In the genomic region with DNA sequence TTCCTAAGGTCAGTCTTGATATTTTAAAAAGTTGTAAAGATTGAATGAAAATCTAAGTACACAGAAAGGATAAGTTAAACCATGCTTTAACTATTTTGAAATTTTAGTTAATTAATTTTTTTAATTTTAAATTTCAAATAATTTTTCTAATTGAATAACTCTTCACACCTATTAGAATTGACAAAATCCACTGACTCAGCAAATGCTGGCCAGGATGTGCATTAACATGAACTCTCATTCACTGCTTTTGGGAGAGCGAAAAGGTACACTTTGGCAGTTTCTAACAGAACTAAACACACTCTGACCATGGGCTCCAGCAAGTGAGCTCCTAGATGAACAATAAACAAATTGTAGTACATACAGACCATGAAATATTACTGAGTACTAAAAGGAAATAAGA, we compare ENCODE assay signal across 7 cellular contexts.
"Had no signal": no experiment of that assay in that cellular context is flagged by ENCODE, and none has a peak within 500 bp of the region (broad histone marks: within the 10 kb centered on the region; RNA-seq: fewer than 3 reads in every experiment).

No MANE protein-coding gene starts in this region.

- FAIRE-seq: H54 had no signal

- H2AFZ ChIP-seq: GM23248 had no signal

- H3K4me3 ChIP-seq: GM23248 had no signal

- H3K27ac ChIP-seq: GM23248, HL-60 had no signal

- DNase-seq: GM23248, GOT3, H9, HCEC 1CT, KG1 had no signal

- H3K9ac ChIP-seq: GM23248 had no signal
